Comparison of ENCODE assay signal across 20 cellular contexts in the genomic region with DNA sequence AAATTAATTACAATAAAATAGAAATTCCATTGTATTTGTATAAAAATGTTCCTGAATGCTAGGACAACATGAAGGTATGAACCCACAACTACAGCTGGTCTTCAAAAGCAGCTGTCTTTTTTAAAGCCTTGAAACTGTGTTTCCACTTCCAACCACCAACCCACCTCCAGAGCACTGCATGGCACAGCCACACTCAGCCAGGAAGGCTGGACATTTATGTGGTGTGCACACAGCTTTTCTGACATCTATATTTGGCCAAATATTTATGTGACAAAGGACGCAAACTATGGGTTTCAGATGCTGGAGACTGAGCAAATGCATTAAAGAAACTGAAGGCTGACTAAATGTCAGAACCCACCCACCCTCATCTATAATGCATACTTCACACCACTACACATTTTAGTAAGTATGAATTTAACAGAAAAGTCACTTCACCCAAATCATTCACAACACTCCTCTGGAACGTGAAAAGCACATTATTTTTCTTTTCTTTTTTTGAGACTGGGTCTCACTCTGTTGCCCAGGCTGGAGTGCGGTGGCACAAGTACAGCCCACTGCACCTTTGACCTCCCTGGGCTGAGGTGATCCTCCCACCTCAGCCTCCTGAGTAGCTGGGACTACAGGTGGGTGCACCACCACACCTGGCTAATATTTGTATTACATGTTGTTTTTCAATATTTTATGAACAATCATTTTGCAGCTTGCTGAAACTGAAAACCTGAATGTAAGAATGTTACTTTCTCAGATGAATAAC. TPM values are rescaled to one million over a fixed set of nuclear protein-coding genes. Genes with fewer than 3 reads are reported as not detected.
DNase-seq lines count a peak whose midpoint lies in the region; ATAC-seq and TF ChIP-seq lines count a peak whose summit lies in the region.
"Had no signal": no experiment of that assay in that cellular context is flagged by ENCODE, and none has a peak within 500 bp of the region (broad histone marks: within the 10 kb centered on the region; RNA-seq: fewer than 3 reads in every experiment).

No MANE protein-coding gene starts in this region.

- no peaks in the 10 kb centered on the region for H3K27me3 Mint-ChIP-seq in activated naive CD8-positive, alpha-beta T cell
- no peaks in the 10 kb centered on the region for H3K27me3 Mint-ChIP-seq in activated naive CD8-positive, alpha-beta T cell treated with anti-CD3 and anti-CD28 coated beads, Interleukin-2, amount 50 U/mL, for 24 hours
- no peaks in the 10 kb centered on the region for H3K27me3 Mint-ChIP-seq in mesothelial cell of epicardium (ENCODE audit: low read depth)

- peaks cover 90% of the 10 kb centered on the region for H3K36me3 ChIP-seq in RWPE2 (ENCODE audit: low read depth)

- no peaks in the 10 kb centered on the region for H3K9me3 Mint-ChIP-seq in activated naive CD8-positive, alpha-beta T cell (ENCODE audit: low read depth)
- H3K9me3 Mint-ChIP-seq in activated naive CD8-positive, alpha-beta T cell treated with anti-CD3 and anti-CD28 coated beads, Interleukin-2, amount 50 U/mL, for 24 hours, result no peaks in the 10 kb centered on the region
- no peaks in the 10 kb centered on the region for H3K9me3 Mint-ChIP-seq in mesothelial cell of epicardium

- H3K27me3 ChIP-seq in RWPE2 (ENCODE audit: insufficient read depth, poor library complexity, severe bottlenecking), result no peaks in the 10 kb centered on the region
- H3K27me3 ChIP-seq: pancreas, Peyer's patch, suprapubic skin had no signal

- no peak overlapping the region for H3K4me3 Mint-ChIP-seq in activated naive CD8-positive, alpha-beta T cell
- no peak overlapping the region for H3K4me3 Mint-ChIP-seq in activated naive CD8-positive, alpha-beta T cell treated with anti-CD3 and anti-CD28 coated beads, Interleukin-2, amount 50 U/mL, for 24 hours
- no peak overlapping the region for H3K4me3 Mint-ChIP-seq in mesothelial cell of epicardium

- no peak overlapping the region for H3K27ac ChIP-seq in RWPE2 (ENCODE audit: poor library complexity, severe bottlenecking)
- H3K27ac ChIP-seq: KMS-11, pancreas, Peyer's patch, skin epidermis, suprapubic skin had no signal

- H3K36me3 Mint-ChIP-seq in activated naive CD8-positive, alpha-beta T cell, result peaks cover 3% of the 10 kb centered on the region
- peaks cover 20% of the 10 kb centered on the region for H3K36me3 Mint-ChIP-seq in activated naive CD8-positive, alpha-beta T cell treated with anti-CD3 and anti-CD28 coated beads, Interleukin-2, amount 50 U/mL, for 24 hours (ENCODE audit: low read depth)
- H3K36me3 Mint-ChIP-seq in mesothelial cell of epicardium, result peaks cover 12% of the 10 kb centered on the region

- H3K9me3 ChIP-seq in RWPE2 (ENCODE audit: severe bottlenecking), result no peaks in the 10 kb centered on the region
- H3K9me3 ChIP-seq: pancreas, Peyer's patch, suprapubic skin had no signal

- no peak for DNase-seq in activated naive CD8-positive, alpha-beta T cell treated with anti-CD3 and anti-CD28 coated beads, Interleukin-2, amount 50 U/mL, for 24 hours
- DNase-seq in RWPE2 (ENCODE audit: low spot score) (peak; percentile 4), mesothelial cell of epicardium (ENCODE audit: low spot score in 2 of 2, unreplicated experiment in 2 of 2) (no peak), NCI-H748 (lab: John Stamatoyannopoulos, UW; ENCODE audit: unreplicated experiment) (no peak), NCI-H1436 treated with DMSO at 0.1 percent for 48 hours (lab: John Stamatoyannopoulos, UW) (no peak)
- DNase-seq: activated CD8-positive, alpha-beta memory T cell treated with anti-CD3 and anti-CD28 coated beads for 24 hours; NCI-H1092 treated with DMSO at 0.1 percent for 48 hours; NCI-H2171; pancreas; Peyer's patch; stimulated activated CD4-positive, alpha-beta T cell treated with anti-CD3 and anti-CD28 coated beads, Interleukin-4, amount 100 ng/mL, for 4 hours; stimulated activated CD8-positive, alpha-beta memory T cell treated with anti-CD3 and anti-CD28 coated beads, Interleukin-4, amount 100 ng/mL, for 48 hours had no signal

- ATAC-seq in activated naive CD8-positive, alpha-beta T cell treated with anti-CD3 and anti-CD28 coated beads, Interleukin-2, amount 50 U/mL, for 24 hours, result no peak
- ATAC-seq in RWPE2 (ENCODE audit: low read depth) (no peak), HG03108 (IDR thresholded peaks at IDR 0.05; ENCODE audit: unreplicated experiment) (no peak), GM21423 (IDR thresholded peaks at IDR 0.05; ENCODE audit: unreplicated experiment) (no peak)
- ATAC-seq: esophagus mucosa, left lobe of liver had no signal

- peaks cover 2% of the 10 kb centered on the region for H3K4me1 ChIP-seq in RWPE2 (ENCODE audit: insufficient read depth, poor library complexity, severe bottlenecking)

- peaks cover 54% of the 10 kb centered on the region for H3K4me1 Mint-ChIP-seq in activated naive CD8-positive, alpha-beta T cell (ENCODE audit: low read depth)
- H3K4me1 Mint-ChIP-seq in activated naive CD8-positive, alpha-beta T cell treated with anti-CD3 and anti-CD28 coated beads, Interleukin-2, amount 50 U/mL, for 24 hours, result peaks cover 47% of the 10 kb centered on the region
- peaks cover 2% of the 10 kb centered on the region for H3K4me1 Mint-ChIP-seq in mesothelial cell of epicardium

- TF ChIP-seq CTCF in RWPE2 (IDR thresholded peaks at IDR 0.05; ENCODE audit: poor library complexity, severe bottlenecking) (no peak), mesothelial cell of epicardium (IDR thresholded peaks at IDR 0.05; ENCODE audit: unreplicated experiment) (peak; percentile 14)

- H3K27ac Mint-ChIP-seq in activated naive CD8-positive, alpha-beta T cell, result peak overlapping the region; percentile 66
- H3K27ac Mint-ChIP-seq in activated naive CD8-positive, alpha-beta T cell treated with anti-CD3 and anti-CD28 coated beads, Interleukin-2, amount 50 U/mL, for 24 hours, result no peak overlapping the region
- no peak overlapping the region for H3K27ac Mint-ChIP-seq in mesothelial cell of epicardium

- no peak overlapping the region for H3K4me3 ChIP-seq in RWPE2 (ENCODE audit: severe bottlenecking)
- H3K4me3 ChIP-seq: pancreas, Peyer's patch, skin epidermis, suprapubic skin had no signal

RNA-seq across cellular contexts. Expression of gene KDELR2, which starts 8.3 kb away (rescaled TPM):
- total RNA-seq in mesothelial cell of epicardium, result 125 to 145 TPM (median 144 TPM) in 3 replicates

RNA-seq across cellular contexts. Expression of gene DAGLB, which starts 27.9 kb away (rescaled TPM):
- total RNA-seq in mesothelial cell of epicardium, result 20.9 to 24.3 TPM (median 24.1 TPM) in 3 replicates
